Comparison of ENCODE assay signal across 24 cellular contexts in genomic region chr4:9963328-9963727, GRCh38. TPM values are rescaled to one million over a fixed set of nuclear protein-coding genes. Genes with fewer than 3 reads are reported as not detected.
DNase-seq lines count a peak whose midpoint lies in the region; ATAC-seq and TF ChIP-seq lines count a peak whose summit lies in the region.
"Had no signal": no experiment of that assay in that cellular context is flagged by ENCODE, and none has a peak within 500 bp of the region (broad histone marks: within the 10 kb centered on the region; RNA-seq: fewer than 3 reads in every experiment).

No MANE protein-coding gene starts in this region.

- H3K9me3 ChIP-seq in MM.1S (replicated peaks; ENCODE audit: insufficient read depth, low read length) (no peaks in the 10 kb centered on the region), spleen (peaks cover 0 to 21% (median 2%) of the 10 kb centered on the region in 8 donors)
- H3K9me3 ChIP-seq: BE2C, HAP-1 had no signal

- no peak for TF ChIP-seq POLR2A in spleen (IDR thresholded peaks at IDR 0.05)

- H3K9me2 ChIP-seq in MM.1S (replicated peaks; ENCODE audit: insufficient read depth, low read length), result no peaks in the 10 kb centered on the region

- H3K9ac ChIP-seq in MM.1S (ENCODE audit: low read length), result no peak overlapping the region
- H3K9ac ChIP-seq: GM23248 had no signal

- H3K4me3 ChIP-seq in MM.1S (ENCODE audit: low read length), result no peak overlapping the region
- no peak overlapping the region for H3K4me3 ChIP-seq in spleen
- H3K4me3 ChIP-seq: GM23248, HAP-1, K562 had no signal

- H3K27me3 ChIP-seq in MM.1S (replicated peaks; ENCODE audit: insufficient read depth, low read length), result no peaks in the 10 kb centered on the region
- H3K27me3 ChIP-seq in spleen (replicated peaks in 1 of 7), result peaks cover 0 to 4% (median 0%) of the 10 kb centered on the region in 7 donors

- H3K4me1 ChIP-seq in MM.1S (ENCODE audit: low read length), result peaks cover 13% of the 10 kb centered on the region
- H3K4me1 ChIP-seq in spleen, result no peaks in the 10 kb centered on the region
- H3K4me1 ChIP-seq: BE2C, HAP-1 had no signal

- H3K27ac Mint-ChIP-seq in stimulated activated effector memory CD8-positive, alpha-beta T cell treated with anti-CD3 and anti-CD28 coated beads, Interleukin-12 subunit alpha, Interleukin-12 subunit beta, amount 100 ng/mL, for 72 hours, result peak overlapping the region; percentile 16

- 88 to 95% (median 92%) methylated on average over 5 of the region's 5 CpGs for WGBS in spleen, 5 donors

- peaks cover 3% of the 10 kb centered on the region for H3F3A ChIP-seq in MM.1S (ENCODE audit: insufficient read depth, low read length)

- ATAC-seq in GM18511 (IDR thresholded peaks at IDR 0.05; ENCODE audit: unreplicated experiment), result peak; percentile 24
- peak; percentile 11 for ATAC-seq in GM18868 (IDR thresholded peaks at IDR 0.05; ENCODE audit: unreplicated experiment)
- ATAC-seq in stimulated activated effector memory CD8-positive, alpha-beta T cell treated with anti-CD3 and anti-CD28 coated beads, Interleukin-12 subunit alpha, Interleukin-12 subunit beta, amount 100 ng/mL, for 72 hours, result no peak
- ATAC-seq: K562 had no signal

- no peaks in the 10 kb centered on the region for H3K79me2 ChIP-seq in MM.1S (ENCODE audit: low read length)

- intact Hi-C loops in spleen (cut with DNase I; ENCODE audit: low total_unique reads), result no loop called here

- no peak overlapping the region for H2AFZ ChIP-seq in MM.1S (ENCODE audit: low read length)
- H2AFZ ChIP-seq: GM23248 had no signal

- no peaks in the 10 kb centered on the region for H3K4me1 Mint-ChIP-seq in stimulated activated effector memory CD8-positive, alpha-beta T cell treated with anti-CD3 and anti-CD28 coated beads, Interleukin-12 subunit alpha, Interleukin-12 subunit beta, amount 100 ng/mL, for 72 hours
- H3K4me1 Mint-ChIP-seq: CD4-positive, CD25-positive, alpha-beta regulatory T cell; CD8-positive, alpha-beta memory T cell had no signal

- no peak overlapping the region for H3K4me3 Mint-ChIP-seq in stimulated activated effector memory CD8-positive, alpha-beta T cell treated with anti-CD3 and anti-CD28 coated beads, Interleukin-12 subunit alpha, Interleukin-12 subunit beta, amount 100 ng/mL, for 72 hours
- H3K4me3 Mint-ChIP-seq: CD4-positive, CD25-positive, alpha-beta regulatory T cell; CD8-positive, alpha-beta memory T cell had no signal

- no peaks in the 10 kb centered on the region for H3K36me3 ChIP-seq in MM.1S (replicated peaks; ENCODE audit: insufficient read depth, low read length)
- H3K36me3 ChIP-seq in spleen, result no peaks in the 10 kb centered on the region
- H3K36me3 ChIP-seq: BE2C, HAP-1 had no signal

- peak overlapping the region; percentile 52; the same call in 1 of the 2 replicates for H3K27ac ChIP-seq in MM.1S (ENCODE audit: low read length)
- H3K27ac ChIP-seq in spleen, result no peak overlapping the region
- H3K27ac ChIP-seq: GM23248, HL-60 had no signal

- TF ChIP-seq CTCF in MM.1S (IDR thresholded peaks at IDR 0.05; ENCODE audit: low read length), result no peak
- no peak for TF ChIP-seq CTCF in spleen (IDR thresholded peaks at IDR 0.05 in 8 of 11, conservative IDR thresholded peaks at IDR 0.05 in 3 of 11)

- H3K36me3 Mint-ChIP-seq in stimulated activated effector memory CD8-positive, alpha-beta T cell treated with anti-CD3 and anti-CD28 coated beads, Interleukin-12 subunit alpha, Interleukin-12 subunit beta, amount 100 ng/mL, for 72 hours, result no peaks in the 10 kb centered on the region
- H3K36me3 Mint-ChIP-seq: CD4-positive, CD25-positive, alpha-beta regulatory T cell had no signal

- no peak overlapping the region for H3K4me2 ChIP-seq in MM.1S (ENCODE audit: low read depth, low read length)

- no peak for DNase-seq in MM.1S
- DNase-seq in stimulated activated effector memory CD8-positive, alpha-beta T cell treated with anti-CD3 and anti-CD28 coated beads, Interleukin-12 subunit alpha, Interleukin-12 subunit beta, amount 100 ng/mL, for 72 hours (ENCODE audit: low spot score in 2 of 2), result no peak
- no peak for DNase-seq in medulla oblongata (ENCODE audit: extremely low spot score)
- no peak for DNase-seq in activated CD4-positive, CD25-positive, alpha-beta regulatory T cell (lab: John Stamatoyannopoulos, UW)
- DNase-seq in spleen, result no peak
- DNase-seq: ACHN; BE2C; C1 segment of cervical spinal cord; CD4-positive, CD25-positive, alpha-beta regulatory T cell; CD8-positive, alpha-beta memory T cell; COR-L47; DMS 273 treated with DMSO at 0.1 percent for 48 hours; DMS53; DND-41; EL; GM23248; IMR-90 had no signal

- H3K9me3 Mint-ChIP-seq in stimulated activated effector memory CD8-positive, alpha-beta T cell treated with anti-CD3 and anti-CD28 coated beads, Interleukin-12 subunit alpha, Interleukin-12 subunit beta, amount 100 ng/mL, for 72 hours, result no peaks in the 10 kb centered on the region

- H4K20me1 ChIP-seq in MM.1S (ENCODE audit: insufficient read depth, low read length), result no peaks in the 10 kb centered on the region

RNA-seq across cellular contexts. Expression of gene SLC2A9, which starts 58.0 kb away (rescaled TPM):
- 1 to 10 TPM; 4.6 to 8.8 (median 5.8) TPM for total RNA-seq in spleen
- 1 to 10 TPM; 1.2 to 1.9 (median 1.5) TPM for polyA plus RNA-seq in spleen
- total RNA-seq: G401, H4 had no signal
